Comparison of ENCODE assay signal across 11 cellular contexts in genomic region chr14:61710853-61711817, GRCh38. TPM values are rescaled to one million over a fixed set of nuclear protein-coding genes. Genes with fewer than 3 reads are reported as not detected.
A peak's percentile ranks its signal among the peaks of the same experiment; 100 is the strongest.
DNase-seq lines count a peak whose midpoint lies in the region; ATAC-seq and TF ChIP-seq lines count a peak whose summit lies in the region.
"Had no signal": no experiment of that assay in that cellular context is flagged by ENCODE, and none has a peak within 500 bp of the region (broad histone marks: within the 10 kb centered on the region; RNA-seq: fewer than 3 reads in every experiment).

No MANE protein-coding gene starts in this region.

- TF ChIP-seq CTCF in CD4-positive, alpha-beta T cell (IDR thresholded peaks at IDR 0.05), result no peak
- TF ChIP-seq CTCF in HEK293 (tag by site-specific recombination; IDR thresholded peaks at IDR 0.05) (no peak), RWPE1 (conservative IDR thresholded peaks at IDR 0.05; ENCODE audit: low read depth) (no peak), tibial artery (IDR thresholded peaks at IDR 0.05) (no peak)

- no peak overlapping the region for H3K27ac ChIP-seq in CD4-positive, alpha-beta T cell (ENCODE audit: low read depth, low read length)
- H3K27ac ChIP-seq in HEK293 (ENCODE audit: extremely low read depth, low read depth, low read length) (no peak overlapping the region), RWPE1 (peak overlapping the region; percentile 47), tibial artery (no peak overlapping the region)

- peaks cover 5% of the 10 kb centered on the region for H3K36me3 Mint-ChIP-seq in CD4-positive, alpha-beta T cell (ENCODE audit: low read depth)
- no peaks in the 10 kb centered on the region for H3K36me3 Mint-ChIP-seq in immature natural killer cell

- intact Hi-C loops in CD4-positive, alpha-beta T cell (cut with DNase I, micrococcal nuclease), result no loop called here
- intact Hi-C loops in tibial artery (cut with DNase I; ENCODE audit: low total_unique reads), result no loop called here

- H3K9me3 ChIP-seq in CD4-positive, alpha-beta T cell (ENCODE audit: control insufficient read depth, low read length), result no peaks in the 10 kb centered on the region
- H3K9me3 ChIP-seq in HEK293 (ENCODE audit: control insufficient read depth, insufficient read depth, low read depth, low read length) (no peaks in the 10 kb centered on the region), tibial artery (no peaks in the 10 kb centered on the region)

- peak overlapping the region; percentile 14 for H3K4me3 Mint-ChIP-seq in CD4-positive, alpha-beta T cell
- peak overlapping the region in 4 of 5 donors; percentile 2 to 54 (median 12) for H3K4me3 Mint-ChIP-seq in immature natural killer cell

- no peaks in the 10 kb centered on the region for H3K36me3 ChIP-seq in HEK293 (ENCODE audit: control insufficient read depth in 2 of 2, insufficient read depth in 1 of 2, low read length in 2 of 2)
- no peaks in the 10 kb centered on the region for H3K36me3 ChIP-seq in tibial artery

- no peak for DNase-seq in CD4-positive, alpha-beta T cell
- DNase-seq in RWPE1 (ENCODE audit: low spot score) (no peak), immature natural killer cell (no peak), tibial artery (no peak)
- DNase-seq: cerebellar nuclear complex, kidney glomerular epithelial cell, MM.1S had no signal

- POLR2A ChIA-PET in CD4-positive, alpha-beta T cell (lab: Charles Lee), result interaction anchor here (0.6 to 2.1 kb wide), 4 partner anchors 13 to 206 kb away, joined by 3 to 9 read pairs (median 5); partner anchors contain the start of gene HIF1A
- POLR2A ChIA-PET in HEK293 (lab: Yijun Ruan, JAX), result interaction anchor here (1.0 kb wide), 1 partner anchor 16 kb away, joined by 10 read pairs; the partner anchor contains the start of gene HIF1A
- POLR2A ChIA-PET in RWPE1 (lab: Yijun Ruan, JAX; ENCODE audit: low non-redundant PET), result interaction anchor here (0.7 kb wide), 1 partner anchor 230 kb away, joined by 6 read pairs; no protein-coding TSS in a partner anchor

- peak; percentile 37 for ATAC-seq in CD4-positive, alpha-beta T cell (ENCODE audit: poor library complexity)
- ATAC-seq in HG02610 (IDR thresholded peaks at IDR 0.05; ENCODE audit: unreplicated experiment), result no peak
- no peak for ATAC-seq in HG02571 (IDR thresholded peaks at IDR 0.05; ENCODE audit: unreplicated experiment)
- ATAC-seq in GM19023 (IDR thresholded peaks at IDR 0.05; ENCODE audit: unreplicated experiment), result no peak

- peaks cover 89% of the 10 kb centered on the region for H3K4me1 Mint-ChIP-seq in CD4-positive, alpha-beta T cell (ENCODE audit: low read depth)
- H3K4me1 Mint-ChIP-seq in immature natural killer cell, result peaks cover 45 to 79% of the 10 kb centered on the region in 2 donors

- peak overlapping the region; percentile 8 for H3K27ac Mint-ChIP-seq in CD4-positive, alpha-beta T cell
- H3K27ac Mint-ChIP-seq in immature natural killer cell, result peak overlapping the region in 3 of 6 donors; percentile 2 to 65 (median 25)

- H3K4me1 ChIP-seq in HEK293 (ENCODE audit: control insufficient read depth, insufficient read depth, low read length) (peaks cover 16% of the 10 kb centered on the region), tibial artery (peaks cover 0 to 60% (median 9%) of the 10 kb centered on the region in 4 donors)

- H3K27me3 ChIP-seq in CD4-positive, alpha-beta T cell (ENCODE audit: control insufficient read depth, insufficient read depth, low read length), result no peaks in the 10 kb centered on the region
- no peaks in the 10 kb centered on the region for H3K27me3 ChIP-seq in tibial artery

- H3K27me3 Mint-ChIP-seq in CD4-positive, alpha-beta T cell, result no peaks in the 10 kb centered on the region
- H3K27me3 Mint-ChIP-seq in immature natural killer cell (ENCODE audit: low read depth in 3 of 3), result peaks cover 0 to 6% (median 2%) of the 10 kb centered on the region in 3 donors

- H3K9me3 Mint-ChIP-seq in CD4-positive, alpha-beta T cell, result peaks cover 4% of the 10 kb centered on the region
- H3K9me3 Mint-ChIP-seq in immature natural killer cell, result no peaks in the 10 kb centered on the region

- H3K4me3 ChIP-seq in HEK293 (ENCODE audit: low read depth, low read length) (no peak overlapping the region), tibial artery (no peak overlapping the region)

- CTCF ChIA-PET in CD4-positive, alpha-beta T cell (lab: Charles Lee), result interaction anchor here (0.8 to 1.4 kb wide), 2 partner anchors 24 to 142 kb away, joined by 3 read pairs; no protein-coding TSS in a partner anchor
- CTCF ChIA-PET in HEK293 (lab: Yijun Ruan, JAX), result interaction anchor here (0.7 to 1.2 kb wide), 2 partner anchors 126 to 161 kb away, joined by 3 read pairs; no protein-coding TSS in a partner anchor
- CTCF ChIA-PET in RWPE1 (lab: Yijun Ruan, JAX), result interaction anchor here (0.6 kb wide), 1 partner anchor 18 kb away, joined by 4 read pairs; no protein-coding TSS in a partner anchor

TF ChIP-seq in HEK293, 187 proteins besides CTCF, POLR2A, EP300 and RAD21 (continues in another document):
- TF ChIP-seq ZNF521 (tag by site-specific recombination; IDR thresholded peaks at IDR 0.05), result no peak
- TF ChIP-seq SP7 (tag by site-specific recombination; IDR thresholded peaks at IDR 0.05), result 0 out of 2 replicates have a peak, but pooled peaks have one; percentile 17
- 0 out of 2 replicates have a peak, but pooled peaks have one; percentile 13 for TF ChIP-seq PRDM4 (tag by site-specific recombination; IDR thresholded peaks at IDR 0.05)
- 0 out of 2 replicates have a peak, but pooled peaks have one; percentile 26 for TF ChIP-seq ZNF600 (tag by site-specific recombination; IDR thresholded peaks at IDR 0.05)
- TF ChIP-seq OVOL3 (tag by site-specific recombination; IDR thresholded peaks at IDR 0.05), result 0 out of 2 replicates have a peak, but pooled peaks have one; percentile 14
- TF ChIP-seq ZBTB11 (tag by site-specific recombination; conservative IDR thresholded peaks at IDR 0.05; ENCODE audit: low read depth), result no peak
- TF ChIP-seq FEZF1 (tag by site-specific recombination; IDR thresholded peaks at IDR 0.05), result peak; percentile 53; the same call in 1 of the 2 replicates
- TF ChIP-seq ZBTB17 (tag by site-specific recombination; IDR thresholded peaks at IDR 0.05), result 0 out of 2 replicates have a peak, but pooled peaks have one; percentile 46
- TF ChIP-seq PRDM6 (tag by site-specific recombination; IDR thresholded peaks at IDR 0.05), result peak; percentile 89
- no peak for TF ChIP-seq ZNF155 (tag by site-specific recombination; IDR thresholded peaks at IDR 0.05)

RNA-seq across cellular contexts. Expression of gene HIF1A, which starts 15.8 kb away (rescaled TPM):
- 100 to 1,000 TPM; 350 to 369 TPM for total RNA-seq in CD4-positive, alpha-beta T cell
- 10 to 100 TPM; 28.7 to 62.2 (median 34.3) TPM for polyA plus RNA-seq in immature natural killer cell

RNA-seq across cellular contexts. Expression of gene SNAPC1, which starts 51.1 kb away (rescaled TPM):
- total RNA-seq in CD4-positive, alpha-beta T cell, result 1 to 10 TPM; 4.8 to 5.0 TPM
- 1 to 10 TPM; 2.0 to 4.0 (median 3.4) TPM for polyA plus RNA-seq in immature natural killer cell
